ENCODE assay signal across 16 cellular contexts in the genomic region with DNA sequence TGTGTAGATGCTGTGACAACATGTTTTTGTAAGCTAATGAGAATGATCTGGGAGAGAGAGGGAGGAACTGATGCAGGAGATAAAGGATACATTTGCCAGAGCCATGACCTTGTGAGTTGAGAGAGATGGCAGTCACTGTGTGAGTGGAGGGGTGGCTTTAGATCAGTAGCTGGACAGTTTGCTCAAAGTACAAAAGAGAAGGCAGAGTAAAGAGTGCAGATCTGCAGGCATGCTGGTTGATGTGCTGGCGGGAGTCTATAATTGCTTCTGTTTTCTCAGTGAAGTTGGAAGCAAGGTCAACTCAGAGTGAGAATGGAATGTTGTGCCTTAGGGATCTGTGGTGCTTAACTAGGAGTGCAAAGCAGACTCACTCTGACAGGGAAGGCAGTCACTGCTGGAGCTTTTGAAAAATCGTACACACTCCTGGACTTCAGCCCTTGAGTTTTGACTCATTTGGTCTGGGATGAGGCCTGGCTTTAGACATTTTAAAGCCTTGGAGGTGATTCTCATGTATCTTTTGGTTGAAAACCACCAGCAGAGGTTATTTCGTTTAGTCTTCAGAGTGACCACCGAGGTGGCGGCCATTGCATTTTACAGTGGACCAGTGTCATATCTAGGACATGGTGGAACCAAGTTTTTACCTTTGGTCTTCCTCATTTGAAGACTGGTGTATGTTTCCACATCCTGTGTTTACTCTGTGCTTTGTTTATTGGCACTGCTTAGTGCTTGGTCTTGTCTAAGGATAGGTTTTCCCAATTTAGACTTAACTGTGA. TPM values are rescaled to one million over a fixed set of nuclear protein-coding genes. Genes with fewer than 3 reads are reported as not detected.
A peak's percentile ranks its signal among the peaks of the same experiment; 100 is the strongest.
DNase-seq lines count a peak whose midpoint lies in the region; ATAC-seq, FAIRE-seq and TF ChIP-seq lines count a peak whose summit lies in the region.
"Had no signal": no experiment of that assay in that cellular context is flagged by ENCODE, and none has a peak within 500 bp of the region (broad histone marks: within the 10 kb centered on the region; RNA-seq: fewer than 3 reads in every experiment).

No MANE protein-coding gene starts in this region.

- no peak overlapping the region for H3K4me2 ChIP-seq in SK-N-SH
- no peak overlapping the region for H3K4me2 ChIP-seq in osteoblast (ENCODE audit: insufficient read depth, low read length)
- H3K4me2 ChIP-seq: BLaER1 had no signal

- CTCF ChIA-PET in BJ (lab: Yijun Ruan, JAX) = interaction anchor here (0.6 kb wide), 1 partner anchor 693 kb away, joined by 3 read pairs; no protein-coding TSS in a partner anchor
- CTCF ChIA-PET in SK-N-SH (lab: Yijun Ruan, JAX) = no interaction called here

- H3K9me3 ChIP-seq in SK-N-SH = no peaks in the 10 kb centered on the region
- H3K9me3 ChIP-seq in osteoblast (ENCODE audit: low read depth, low read length) = no peaks in the 10 kb centered on the region
- H3K9me3 ChIP-seq: BLaER1 had no signal

- H2AFZ ChIP-seq in SK-N-SH (ENCODE audit: low read depth) = no peak overlapping the region
- peak overlapping the region; percentile 25 for H2AFZ ChIP-seq in osteoblast (ENCODE audit: low read length)

- H3K4me3 ChIP-seq in BJ (ENCODE audit: low read depth, low read length) (no peak overlapping the region), SK-N-SH (ENCODE audit: low read depth in 2 of 2, low read length in 1 of 2) (no peak overlapping the region), osteoblast (ENCODE audit: insufficient read depth, low read length) (no peak overlapping the region)
- H3K4me3 ChIP-seq: BLaER1 had no signal

- H4K20me1 ChIP-seq in SK-N-SH (ENCODE audit: insufficient read depth) (no peaks in the 10 kb centered on the region), osteoblast (ENCODE audit: insufficient read depth, low read length) (no peaks in the 10 kb centered on the region)
- H4K20me1 ChIP-seq: BLaER1 had no signal

- no peaks in the 10 kb centered on the region for H3K27me3 ChIP-seq in BJ (ENCODE audit: control insufficient read depth, insufficient read depth, low read length)
- no peaks in the 10 kb centered on the region for H3K27me3 ChIP-seq in SK-N-SH (ENCODE audit: insufficient read depth)
- H3K27me3 ChIP-seq in osteoblast (ENCODE audit: insufficient read depth, low read length) = no peaks in the 10 kb centered on the region
- H3K27me3 ChIP-seq: BLaER1 had no signal

- no peak overlapping the region for H3K9ac ChIP-seq in SK-N-SH
- H3K9ac ChIP-seq: BLaER1 had no signal

- H3K27ac ChIP-seq in SK-N-SH (ENCODE audit: low read depth in 2 of 2, low read length in 1 of 2) (peak overlapping the region in 1 of 2 experiments; percentile 77; a peak in 2 of 4 replicates), osteoblast (ENCODE audit: low read depth, low read length) (peak overlapping the region; percentile 19)
- H3K27ac ChIP-seq: BLaER1, WERI-Rb-1 had no signal

- POLR2A ChIA-PET in BJ (lab: Charles Lee) (no interaction called here), SK-N-SH (lab: Yijun Ruan, JAX) (no interaction called here)

- WGBS in SK-N-SH (ENCODE audit: low lambda C conversion rate) = 88% methylated on average over 5 of the region's 5 CpGs

- DNase-seq in BJ (ENCODE audit: low read depth) (peak; percentile 37), SK-N-SH (peak; percentile 75), Right ventricle myocardium superior (no peak), osteoblast (ENCODE audit: insufficient read length, low spot score, missing footprints) (no peak), frontal cortex (ENCODE audit: low spot score in 2 of 2) (no peak), COLO829 (ENCODE audit: low spot score) (no peak), T-helper 1 cell (no peak), NCI-H2171 treated with DMSO at 0.1 percent for 48 hours (lab: John Stamatoyannopoulos, UW) (no peak)
- DNase-seq: activated CD8-positive, alpha-beta memory T cell treated with anti-CD3 and anti-CD28 coated beads, Interleukin-2, amount 50 U/mL, for 4 hours; effector CD8-positive, alpha-beta T cell; NCI-H146; NCI-H526; occipital lobe; SHP77 treated with DMSO at 0.1 percent for 48 hours; WERI-Rb-1 had no signal

- H3K9me2 ChIP-seq in SK-N-SH = no peaks in the 10 kb centered on the region

- no peak for FAIRE-seq in frontal cortex (lab: Jason Lieb, UNC)

- 0 out of 2 replicates have a peak, but pooled peaks cover 2% of the 10 kb centered on the region for H3K36me3 ChIP-seq in BJ (ENCODE audit: control insufficient read depth, insufficient read depth, low read length)
- H3K36me3 ChIP-seq in SK-N-SH (replicated peaks in 1 of 2; ENCODE audit: control insufficient read depth in 1 of 2, insufficient read depth in 2 of 2, low read length in 1 of 2) = peaks cover 12 to 49% of the 10 kb centered on the region in 2 experiments
- no peaks in the 10 kb centered on the region for H3K36me3 ChIP-seq in osteoblast (ENCODE audit: insufficient read depth, low read length)

- no peak for TF ChIP-seq RAD21 in SK-N-SH (IDR thresholded peaks at IDR 0.05; ENCODE audit: low read length)

- TF ChIP-seq CTCF in BJ (IDR thresholded peaks at IDR 0.05; ENCODE audit: insufficient read depth, low read depth, low read length) (no peak), SK-N-SH (IDR thresholded peaks at IDR 0.05) (no peak), osteoblast (IDR thresholded peaks at IDR 0.05; ENCODE audit: extremely low read depth, low read depth, low read length) (no peak)

- H3K79me2 ChIP-seq in SK-N-SH (ENCODE audit: insufficient read depth) (no peaks in the 10 kb centered on the region), osteoblast (ENCODE audit: insufficient read depth, low read length) (no peaks in the 10 kb centered on the region)

- no peaks in the 10 kb centered on the region for H3F3A ChIP-seq in SK-N-SH (replicated peaks; ENCODE audit: insufficient read depth)

- peak; percentile 87 for ATAC-seq in Right ventricle myocardium superior (ENCODE audit: poor library complexity)

- H3K4me1 ChIP-seq in SK-N-SH (ENCODE audit: control insufficient read depth in 1 of 2, insufficient read depth in 2 of 2, low read depth in 1 of 2, low read length in 1 of 2) = peaks cover 0 to 10% of the 10 kb centered on the region in 2 experiments; a peak in 2 of 4 replicates
- peaks cover 8% of the 10 kb centered on the region for H3K4me1 ChIP-seq in osteoblast (ENCODE audit: insufficient read depth, low read length)

- intact Hi-C loops in Right ventricle myocardium superior (cut with DNase I) = no loop called here

- peak in 1 of 2 experiments; percentile 29; a peak in 1 of 4 replicates for TF ChIP-seq EP300 in SK-N-SH (IDR thresholded peaks at IDR 0.05; ENCODE audit: borderline replicate concordance in 1 of 2, low read depth in 1 of 2, low read length in 1 of 2)

TF ChIP-seq in SK-N-SH, 30 proteins besides CTCF, POLR2A, EP300 and RAD21:
- TF ChIP-seq TAF1 (IDR thresholded peaks at IDR 0.05; ENCODE audit: borderline replicate concordance, low read depth, low read length) (no peak), FOXJ3 (CRISPR knock-in tag; IDR thresholded peaks at IDR 0.05) (no peak), NFIC (IDR thresholded peaks at IDR 0.05; ENCODE audit: borderline replicate concordance) (no peak), GATA2 (CRISPR knock-in tag; IDR thresholded peaks at IDR 0.05) (peak; percentile 67), RCOR1 (IDR thresholded peaks at IDR 0.05; ENCODE audit: low read length) (0 out of 2 replicates have a peak, but pooled peaks have one; percentile 26), YY1 (IDR thresholded peaks at IDR 0.05; ENCODE audit: low read depth) (no peak), FOXM1 (IDR thresholded peaks at IDR 0.05; ENCODE audit: low read depth) (no peak)
TF ChIP-seq in SK-N-SH: peak in this region for 2.

RNA-seq across cellular contexts. Expression of a gene that starts 49.6 kb away (rescaled TPM):
- polyA plus RNA-seq in BJ (2011; rRNA removed) (5.3 and 10.5 TPM in 2 replicates), SK-N-SH (2012; rRNA removed) (5.4 and 7.3 TPM in 2 replicates)
- polyA minus RNA-seq in BJ (2011; rRNA and poly(A)+ RNA removed) = 12.2 and 17.4 TPM in 2 replicates
- 5.5 and 5.6 TPM in 2 replicates for polyA plus RNA-seq in SK-N-SH (2012; cell fraction: cytosol; rRNA removed)
- 12.2 and 17.0 TPM in 2 replicates for polyA plus RNA-seq in SK-N-SH (2012; cell fraction: nucleus; rRNA removed)
- total RNA-seq in Right ventricle myocardium superior (47.2 TPM), osteoblast (28.6 and 30.0 TPM in 2 replicates), frontal cortex (24.1 TPM)

Comparison
In these comparisons a context has a peak if more than half of its experiments do, and no peak if none do; other contexts are left out.
1. DNase-seq: peak in BJ (single experiment) and SK-N-SH (single experiment); none in Right ventricle myocardium superior (single experiment), osteoblast (single experiment), frontal cortex (0 of 2), COLO829 (single experiment), T-helper 1 cell (0 of 5) and NCI-H2171 treated with DMSO at 0.1 percent for 48 hours (single experiment).